Comparison of ENCODE assay signal across 2 cellular contexts in genomic region chr15:80168421-80168820, GRCh38.
TF ChIP-seq lines count a peak whose summit lies in the region.

No MANE protein-coding gene starts in this region.

TF ChIP-seq in WTC11, 78 proteins besides CTCF, POLR2A, EP300 and RAD21 (continues in another document):
- TF ChIP-seq NR2C2 (CRISPR knock-in tag; IDR thresholded peaks at IDR 0.05) (no peak), ZNF263 (CRISPR knock-in tag; IDR thresholded peaks at IDR 0.05; ENCODE audit: low read depth) (no peak), USF1 (CRISPR knock-in tag; IDR thresholded peaks at IDR 0.05) (no peak), FOXP1 (CRISPR knock-in tag; IDR thresholded peaks at IDR 0.05; ENCODE audit: borderline replicate concordance) (no peak), PREB (CRISPR knock-in tag; IDR thresholded peaks at IDR 0.05; ENCODE audit: borderline replicate concordance) (no peak), ZNF232 (CRISPR knock-in tag; IDR thresholded peaks at IDR 0.05) (no peak), RELA (CRISPR knock-in tag; IDR thresholded peaks at IDR 0.05; ENCODE audit: borderline replicate concordance) (no peak), ZNF425 (CRISPR knock-in tag; conservative IDR thresholded peaks at IDR 0.05) (no peak), HMGXB4 (CRISPR knock-in tag; IDR thresholded peaks at IDR 0.05) (no peak), ZNF512 (CRISPR knock-in tag; IDR thresholded peaks at IDR 0.05; ENCODE audit: borderline replicate concordance) (no peak), CBFB (CRISPR knock-in tag; IDR thresholded peaks at IDR 0.05; ENCODE audit: low read depth) (no peak), ATF6 (CRISPR knock-in tag; IDR thresholded peaks at IDR 0.05) (no peak), FOXP4 (CRISPR knock-in tag; IDR thresholded peaks at IDR 0.05) (no peak)

TF ChIP-seq in H1, 55 proteins besides CTCF, POLR2A, EP300 and RAD21:
- TF ChIP-seq FOSL1 (IDR thresholded peaks at IDR 0.05; ENCODE audit: insufficient read depth, low read depth, low read length) (no peak), KDM4A (IDR thresholded peaks at IDR 0.05; ENCODE audit: low read depth, low read length, severe bottlenecking) (no peak), SRF (IDR thresholded peaks at IDR 0.05; ENCODE audit: low read depth, low read length) (no peak), TCF12 (IDR thresholded peaks at IDR 0.05; ENCODE audit: low read depth, low read length) (no peak), CHD1 (IDR thresholded peaks at IDR 0.05; ENCODE audit: low read depth, low read length) (no peak), EGR1 (IDR thresholded peaks at IDR 0.05; ENCODE audit: borderline replicate concordance, low read depth, low read length) (no peak), CEBPB (IDR thresholded peaks at IDR 0.05; ENCODE audit: low read depth, low read length) (no peak), EZH2 (IDR thresholded peaks at IDR 0.05; ENCODE audit: low read depth, low read length, severe bottlenecking) (no peak), GTF2F1 (IDR thresholded peaks at IDR 0.05; ENCODE audit: borderline replicate concordance, low read depth, low read length) (no peak), CBX5 (IDR thresholded peaks at IDR 0.05; ENCODE audit: low read depth, low read length) (no peak), CBX8 (IDR thresholded peaks at IDR 0.05; ENCODE audit: borderline replicate concordance, low read depth, low read length) (no peak), MAX (IDR thresholded peaks at IDR 0.05) (no peak), POU5F1 (IDR thresholded peaks at IDR 0.05; ENCODE audit: low read depth, low read length) (no peak), HDAC2 (IDR thresholded peaks at IDR 0.05; ENCODE audit: borderline replicate concordance in 1 of 2, low read depth in 2 of 2, low read length in 2 of 2) (no peak)
